Comparison of ENCODE assay signal across 12 cellular contexts in genomic region chr18:8611916-8612576, GRCh38. TPM values are rescaled to one million over a fixed set of nuclear protein-coding genes. Genes with fewer than 3 reads are reported as not detected.
A peak's percentile ranks its signal among the peaks of the same experiment; 100 is the strongest.
DNase-seq lines count a peak whose midpoint lies in the region; ATAC-seq and TF ChIP-seq lines count a peak whose summit lies in the region.
"Had no signal": no experiment of that assay in that cellular context is flagged by ENCODE, and none has a peak within 500 bp of the region (broad histone marks: within the 10 kb centered on the region; RNA-seq: fewer than 3 reads in every experiment).

No MANE protein-coding gene starts in this region.

- H3K4me3 ChIP-seq in iPS-15b (ENCODE audit: low read depth, low read length) = peak overlapping the region; percentile 88
- peak overlapping the region; percentile 92 for H3K4me3 ChIP-seq in upper lobe of right lung

- H3K9me3 Mint-ChIP-seq in activated naive CD4-positive, alpha-beta T cell treated with anti-CD3 and anti-CD28 coated beads, Interleukin-2, amount 50 U/mL, for 24 hours = no peaks in the 10 kb centered on the region
- no peaks in the 10 kb centered on the region for H3K9me3 Mint-ChIP-seq in T-cell

- H3K27me3 ChIP-seq in iPS-15b (ENCODE audit: control insufficient read depth, insufficient read depth, low read length) = no peaks in the 10 kb centered on the region
- no peaks in the 10 kb centered on the region for H3K27me3 ChIP-seq in upper lobe of right lung

- H3K27me3 Mint-ChIP-seq in activated naive CD4-positive, alpha-beta T cell treated with anti-CD3 and anti-CD28 coated beads, Interleukin-2, amount 50 U/mL, for 24 hours = no peaks in the 10 kb centered on the region
- no peaks in the 10 kb centered on the region for H3K27me3 Mint-ChIP-seq in T-cell

- H3K36me3 Mint-ChIP-seq in activated naive CD4-positive, alpha-beta T cell treated with anti-CD3 and anti-CD28 coated beads, Interleukin-2, amount 50 U/mL, for 24 hours = peaks cover 11% of the 10 kb centered on the region
- peaks cover 6% of the 10 kb centered on the region for H3K36me3 Mint-ChIP-seq in T-cell

- no peak overlapping the region for H3K27ac ChIP-seq in upper lobe of right lung

- no peak for ATAC-seq in T-cell (replicated peaks in 1 of 4)
- no peak for ATAC-seq in upper lobe of right lung
- ATAC-seq: Panc1 had no signal

- DNase-seq in activated naive CD4-positive, alpha-beta T cell (lab: John Stamatoyannopoulos, UW) = no peak
- DNase-seq in T-cell (no peak), upper lobe of right lung (no peak), GM19238 (ENCODE audit: insufficient read length, low spot score) (no peak), medulla oblongata (ENCODE audit: extremely low spot score) (no peak)
- no peak for DNase-seq in stimulated activated CD4-positive, alpha-beta T cell treated with anti-CD3 and anti-CD28 coated beads, Interleukin-1b, Interleukin-23, amount 100 ng/mL, for 48 hours
- DNase-seq: activated CD4-positive, alpha-beta T cell treated with anti-CD3 and anti-CD28 coated beads for 48 hours; GOT3; MV-4-11 had no signal

- H3K4me3 Mint-ChIP-seq in activated naive CD4-positive, alpha-beta T cell treated with anti-CD3 and anti-CD28 coated beads, Interleukin-2, amount 50 U/mL, for 24 hours = peak overlapping the region; percentile 96
- H3K4me3 Mint-ChIP-seq in T-cell = peak overlapping the region; percentile 82 to 86 (median 85)

- intact Hi-C loops in upper lobe of right lung (cut with DNase I) = no loop called here

- peaks cover 30% of the 10 kb centered on the region for H3K4me1 ChIP-seq in iPS-15b (ENCODE audit: control insufficient read depth, insufficient read depth, low read length)
- peaks cover 47% of the 10 kb centered on the region for H3K4me1 ChIP-seq in upper lobe of right lung

- H3K27ac Mint-ChIP-seq in activated naive CD4-positive, alpha-beta T cell treated with anti-CD3 and anti-CD28 coated beads, Interleukin-2, amount 50 U/mL, for 24 hours = no peak overlapping the region
- peak overlapping the region in 1 of 2 donors; percentile 16 for H3K27ac Mint-ChIP-seq in T-cell

- H3K36me3 ChIP-seq in iPS-15b (ENCODE audit: control insufficient read depth, insufficient read depth, low read length) = peaks cover 5% of the 10 kb centered on the region
- no peaks in the 10 kb centered on the region for H3K36me3 ChIP-seq in upper lobe of right lung

- no peak overlapping the region for H3K9ac ChIP-seq in iPS-15b (ENCODE audit: low read depth, low read length)

- CTCF ChIA-PET in T-cell (lab: Charles Lee) = no interaction called here

- peaks cover 76% of the 10 kb centered on the region for H3K4me1 Mint-ChIP-seq in activated naive CD4-positive, alpha-beta T cell treated with anti-CD3 and anti-CD28 coated beads, Interleukin-2, amount 50 U/mL, for 24 hours
- peaks cover 74 to 78% (median 75%) of the 10 kb centered on the region in 3 donors for H3K4me1 Mint-ChIP-seq in T-cell

- TF ChIP-seq CTCF in upper lobe of right lung (IDR thresholded peaks at IDR 0.05) = no peak

- H3K9me3 ChIP-seq in iPS-15b (ENCODE audit: control insufficient read depth, insufficient read depth, low read length) (no peaks in the 10 kb centered on the region), upper lobe of right lung (no peaks in the 10 kb centered on the region)

- POLR2A ChIA-PET in T-cell (lab: Charles Lee) = no interaction called here

RNA-seq across cellular contexts. Expression of gene RAB12, which starts 2.8 kb away (rescaled TPM):
- total RNA-seq in T-cell (10 to 100 TPM; 15.8 to 21.4 (median 17.5) TPM), upper lobe of right lung (48.6 TPM)
